Comparison of ENCODE assay signal across 26 cellular contexts in genomic region chr3:131444180-131444579, GRCh38.
"Had no signal": no experiment of that assay in that cellular context is flagged by ENCODE, and none has a peak within 500 bp of the region (broad histone marks: within the 10 kb centered on the region; RNA-seq: fewer than 3 reads in every experiment).

No MANE protein-coding gene starts in this region.

- DNase-seq: activated CD4-positive, alpha-beta memory T cell treated with anti-CD3 and anti-CD28 coated beads, Interleukin-2, amount 10 ng/mL, durations not matched to agents 7 days and 5 days; activated CD4-positive, alpha-beta T cell treated with anti-CD3 and anti-CD28 coated beads for 1 hour; activated CD4-positive, alpha-beta T cell treated with anti-CD3 and anti-CD28 coated beads for 4 hours; activated CD4-positive, alpha-beta T cell treated with anti-CD3 and anti-CD28 coated beads, Interleukin-2, amount 10 ng/mL, durations not matched to agents 7 days and 5 days; activated CD4-positive, alpha-beta T cell treated with anti-CD3 and anti-CD28 coated beads, Interleukin-2, amount 50 U/mL, for 4 hours; activated CD8-positive, alpha-beta memory T cell treated with anti-CD3 and anti-CD28 coated beads, Interleukin-2, amount 50 U/mL, for 48 hours; activated gamma-delta T cell; activated naive CD4-positive, alpha-beta T cell; activated naive CD4-positive, alpha-beta T cell treated with anti-CD3 and anti-CD28 coated beads, Interleukin-2, amount 10 ng/mL, durations not matched to agents 7 days and 5 days; activated naive CD8-positive, alpha-beta T cell treated with anti-CD3 and anti-CD28 coated beads, Interleukin-2, amount 10 ng/mL, durations not matched to agents 7 days and 5 days; activated T-cell treated with anti-CD3 and anti-CD28 coated beads for 4 hours; activated T-cell treated with anti-CD3 and anti-CD28 coated beads, Interleukin-2, amount 50 U/mL, for 24 hours; activated T-cell treated with anti-CD3 and anti-CD28 coated beads, Interleukin-2, amount 50 U/mL, for 72 hours; central memory CD4-positive, alpha-beta T cell; cerebellar nuclear complex; colonic mucosa; effector CD8-positive, alpha-beta T cell; esophagus squamous epithelium; foreskin melanocyte; heart right ventricle; T1000 had no signal

- H3K4me1 Mint-ChIP-seq: activated CD4-positive, alpha-beta memory T cell treated with anti-CD3 and anti-CD28 coated beads, Interleukin-2, amount 10 ng/mL, durations not matched to agents 7 days and 5 days; activated CD4-positive, alpha-beta T cell treated with anti-CD3 and anti-CD28 coated beads, Interleukin-2, amount 10 ng/mL, durations not matched to agents 7 days and 5 days; activated naive CD4-positive, alpha-beta T cell treated with anti-CD3 and anti-CD28 coated beads, Interleukin-2, amount 10 ng/mL, durations not matched to agents 7 days and 5 days; activated naive CD8-positive, alpha-beta T cell treated with anti-CD3 and anti-CD28 coated beads, Interleukin-2, amount 10 ng/mL, durations not matched to agents 7 days and 5 days; brain had no signal

- H3K27me3 Mint-ChIP-seq: activated naive CD4-positive, alpha-beta T cell treated with anti-CD3 and anti-CD28 coated beads, Interleukin-2, amount 10 ng/mL, durations not matched to agents 7 days and 5 days; activated T-cell treated with anti-CD3 and anti-CD28 coated beads, Interleukin-2, amount 50 U/mL, for 24 hours had no signal

- H3K9me3 Mint-ChIP-seq: activated naive CD4-positive, alpha-beta T cell treated with anti-CD3 and anti-CD28 coated beads, Interleukin-2, amount 10 ng/mL, durations not matched to agents 7 days and 5 days had no signal

- H3K36me3 Mint-ChIP-seq: activated naive CD4-positive, alpha-beta T cell treated with anti-CD3 and anti-CD28 coated beads, Interleukin-2, amount 10 ng/mL, durations not matched to agents 7 days and 5 days; activated naive CD4-positive, alpha-beta T cell treated with anti-CD3 and anti-CD28 coated beads, Interleukin-2, amount 50 U/mL, for 72 hours; activated naive CD8-positive, alpha-beta T cell treated with anti-CD3 and anti-CD28 coated beads, Interleukin-2, amount 10 ng/mL, durations not matched to agents 7 days and 5 days had no signal

- H3K4me3 Mint-ChIP-seq: activated CD4-positive, alpha-beta memory T cell treated with anti-CD3 and anti-CD28 coated beads, Interleukin-2, amount 10 ng/mL, durations not matched to agents 7 days and 5 days; activated CD4-positive, alpha-beta T cell treated with anti-CD3 and anti-CD28 coated beads, Interleukin-2, amount 10 ng/mL, durations not matched to agents 7 days and 5 days; activated naive CD4-positive, alpha-beta T cell treated with anti-CD3 and anti-CD28 coated beads, Interleukin-2, amount 10 ng/mL, durations not matched to agents 7 days and 5 days; activated naive CD8-positive, alpha-beta T cell treated with anti-CD3 and anti-CD28 coated beads, Interleukin-2, amount 10 ng/mL, durations not matched to agents 7 days and 5 days; activated T-cell treated with anti-CD3 and anti-CD28 coated beads, Interleukin-2, amount 50 U/mL, for 24 hours; activated T-cell treated with anti-CD3 and anti-CD28 coated beads, Interleukin-2, amount 50 U/mL, for 72 hours; brain; T-helper 2 cell treated with Interferon-gamma antibody and Interleukin-4, amounts not matched to agents 5 μg/mL and 100 μg/mL, for 36 hours; WTC11 had no signal

- ATAC-seq: activated naive CD4-positive, alpha-beta T cell treated with anti-CD3 and anti-CD28 coated beads, Interleukin-2, amount 50 U/mL, for 72 hours; activated T-cell treated with anti-CD3 and anti-CD28 coated beads, Interleukin-2, amount 50 U/mL, for 72 hours; gastroesophageal sphincter; heart right ventricle; WTC11 had no signal

- H3K27ac Mint-ChIP-seq: activated CD4-positive, alpha-beta memory T cell treated with anti-CD3 and anti-CD28 coated beads, Interleukin-2, amount 10 ng/mL, durations not matched to agents 7 days and 5 days; activated CD4-positive, alpha-beta T cell treated with anti-CD3 and anti-CD28 coated beads, Interleukin-2, amount 10 ng/mL, durations not matched to agents 7 days and 5 days; activated naive CD4-positive, alpha-beta T cell treated with anti-CD3 and anti-CD28 coated beads, Interleukin-2, amount 10 ng/mL, durations not matched to agents 7 days and 5 days; activated naive CD4-positive, alpha-beta T cell treated with anti-CD3 and anti-CD28 coated beads, Interleukin-2, amount 50 U/mL, for 72 hours; activated naive CD8-positive, alpha-beta T cell treated with anti-CD3 and anti-CD28 coated beads, Interleukin-2, amount 10 ng/mL, durations not matched to agents 7 days and 5 days; activated T-cell treated with anti-CD3 and anti-CD28 coated beads, Interleukin-2, amount 50 U/mL, for 24 hours; activated T-cell treated with anti-CD3 and anti-CD28 coated beads, Interleukin-2, amount 50 U/mL, for 72 hours; brain; T-helper 2 cell treated with Interferon-gamma antibody and Interleukin-4, amounts not matched to agents 5 μg/mL and 100 μg/mL, for 36 hours; WTC11 had no signal
